3 cellular contexts compared by ENCODE assay signal in the genomic region with DNA sequence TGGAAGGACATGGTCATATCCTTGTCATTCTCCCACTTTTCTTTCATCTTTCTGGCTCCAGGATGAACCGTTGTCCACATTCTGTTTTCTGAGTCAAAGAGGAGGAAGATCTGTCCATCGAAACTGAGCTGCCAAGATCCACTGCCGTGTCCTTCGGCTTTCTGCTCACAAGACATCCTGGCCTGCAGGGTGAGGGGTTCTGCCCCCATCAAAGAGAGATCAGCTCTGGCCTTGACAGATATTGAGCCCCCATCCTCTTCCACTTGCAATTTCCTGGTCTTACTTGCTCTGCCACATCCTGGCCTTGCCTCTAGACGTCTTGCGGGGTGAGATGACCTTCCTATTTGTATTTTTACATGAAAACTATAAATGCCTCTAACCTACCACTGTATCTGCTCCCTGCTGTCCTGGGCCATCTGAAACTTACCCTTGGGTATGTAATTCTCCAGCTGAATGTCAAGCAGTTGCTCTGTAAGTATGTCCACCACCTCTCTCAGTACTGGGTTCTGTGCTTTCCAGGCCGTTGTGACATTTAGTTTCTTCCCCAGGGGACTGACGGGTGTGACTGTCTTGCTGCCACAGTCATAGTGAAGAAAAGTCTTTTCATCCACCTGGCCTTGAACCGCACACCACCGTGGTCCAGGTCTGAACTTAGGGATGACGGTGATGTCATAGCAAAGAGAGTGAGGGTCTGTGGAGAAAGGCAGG. TPM values are rescaled to one million over a fixed set of nuclear protein-coding genes. Genes with fewer than 3 reads are reported as not detected.
"Had no signal": no experiment of that assay in that cellular context is flagged by ENCODE, and none has a peak within 500 bp of the region (broad histone marks: within the 10 kb centered on the region; RNA-seq: fewer than 3 reads in every experiment).

No MANE protein-coding gene starts in this region.

RNA-seq across cellular contexts. Expression of gene RAET1G, which starts 3.6 kb away (rescaled TPM):
- total RNA-seq: PC-9, Peyer's patch, SJCRH30 had no signal

RNA-seq across cellular contexts. Expression of gene RAET1E, which starts 21.4 kb away (rescaled TPM):
- total RNA-seq: Peyer's patch, SJCRH30 had no signal

RNA-seq across cellular contexts. Expression of gene ULBP2, which starts 22.5 kb away (rescaled TPM):
- total RNA-seq: Peyer's patch had no signal

RNA-seq across cellular contexts. Expression of gene ULBP1, which starts 44.5 kb away (rescaled TPM):
- total RNA-seq: Peyer's patch had no signal
